In genomic region chr11:67588899-67589406, GRCh38 we compare ENCODE assay signal across 1 cellular context.
TF ChIP-seq lines count a peak whose summit lies in the region.

No MANE protein-coding gene starts in this region.

TF ChIP-seq in GM12878, 131 proteins besides CTCF, POLR2A, EP300 and RAD21:
- TF ChIP-seq PKNOX1 (IDR thresholded peaks at IDR 0.05): peak; percentile 50; the same call in 1 of the 2 replicates
- peak; percentile 19 for TF ChIP-seq PBX3 (IDR thresholded peaks at IDR 0.05; ENCODE audit: insufficient replicate concordance, low read depth, low read length)
- TF ChIP-seq RUNX3 (IDR thresholded peaks at IDR 0.05; ENCODE audit: low read length): peak; percentile 23; the same call in 1 of the 2 replicates
- 0 out of 2 replicates have a peak, but pooled peaks have one; percentile 30 for TF ChIP-seq ZNF687 (IDR thresholded peaks at IDR 0.05)
- peak; percentile 42 to 73; a peak in 2 of 4 replicates for TF ChIP-seq BHLHE40 (IDR thresholded peaks at IDR 0.05; ENCODE audit: borderline replicate concordance in 1 of 2, low read depth in 2 of 2, low read length in 1 of 2)
- TF ChIP-seq POLR2AphosphoS5 (IDR thresholded peaks at IDR 0.05; ENCODE audit: low read length): peak; percentile 40; the same call in 1 of the 2 replicates
- 0 out of 2 replicates have a peak, but pooled peaks have one; percentile 21 for TF ChIP-seq MTA3 (IDR thresholded peaks at IDR 0.05; ENCODE audit: borderline replicate concordance, low read length)
- TF ChIP-seq ZNF622 (IDR thresholded peaks at IDR 0.05): peak; percentile 13; the same call in 1 of the 2 replicates
